In genomic region chr20:52110456-52110855, GRCh38 we compare ENCODE assay signal across 29 cellular contexts.
"Had no signal": no experiment of that assay in that cellular context is flagged by ENCODE, and none has a peak within 500 bp of the region (broad histone marks: within the 10 kb centered on the region; RNA-seq: fewer than 3 reads in every experiment).

No MANE protein-coding gene starts in this region.

- H3K4me1 Mint-ChIP-seq: activated T-helper 17 cell treated with anti-CD3 and anti-CD28 coated beads, Interleukin-2, amount 50 U/mL, for 72 hours; T-helper 17 cell had no signal

- H3K27ac Mint-ChIP-seq: activated B cell treated with CpG ODN at 0.5 μM for 24 hours; activated CD8-positive, alpha-beta T cell treated with anti-CD3 and anti-CD28 coated beads for 36 hours; activated naive CD8-positive, alpha-beta T cell; activated T-helper 17 cell treated with anti-CD3 and anti-CD28 coated beads, Interleukin-2, amount 50 U/mL, for 72 hours; T-helper 17 cell; T-helper 2 cell treated with Interferon-gamma antibody and Interleukin-4, amounts not matched to agents 5 μg/mL and 100 μg/mL, for 36 hours had no signal

- H3K27ac ChIP-seq: body of pancreas, epithelial cell of prostate, WERI-Rb-1 had no signal

- H3K36me3 ChIP-seq: WERI-Rb-1 had no signal

- H3K4me3 ChIP-seq: body of pancreas had no signal

- H3K9me3 ChIP-seq: body of pancreas had no signal

- H3K9me3 Mint-ChIP-seq: activated B cell treated with CpG ODN at 0.5 μM for 24 hours; activated CD8-positive, alpha-beta T cell treated with anti-CD3 and anti-CD28 coated beads for 36 hours; activated T-cell treated with anti-CD3 and anti-CD28 coated beads, Interleukin-2, amount 50 U/mL, for 4 hours; activated T-helper 17 cell treated with anti-CD3 and anti-CD28 coated beads, Interleukin-2, amount 50 U/mL, for 72 hours; effector memory CD8-positive, alpha-beta T cell; T-helper 2 cell treated with Interferon-gamma antibody and Interleukin-4, amounts not matched to agents 5 μg/mL and 100 μg/mL, for 36 hours had no signal

- ATAC-seq: activated CD4-positive, CD25-positive, alpha-beta regulatory T cell treated with anti-CD3 and anti-CD28 coated beads, Interleukin-2, amount 50 U/mL, for 24 hours; activated CD8-positive, alpha-beta T cell treated with anti-CD3 and anti-CD28 coated beads for 36 hours; activated T-cell treated with anti-CD3 and anti-CD28 coated beads, Interleukin-2, amount 50 U/mL, for 4 hours; activated T-helper 17 cell treated with anti-CD3 and anti-CD28 coated beads, Interleukin-2, amount 50 U/mL, for 72 hours; body of pancreas; effector memory CD8-positive, alpha-beta T cell; T-helper 17 cell had no signal

- H3K4me3 Mint-ChIP-seq: activated B cell treated with CpG ODN at 0.5 μM for 24 hours; activated CD8-positive, alpha-beta T cell treated with anti-CD3 and anti-CD28 coated beads for 36 hours; activated naive CD8-positive, alpha-beta T cell; activated T-cell treated with anti-CD3 and anti-CD28 coated beads, Interleukin-2, amount 50 U/mL, for 4 hours; activated T-helper 17 cell treated with anti-CD3 and anti-CD28 coated beads, Interleukin-2, amount 50 U/mL, for 72 hours; effector memory CD8-positive, alpha-beta T cell; T-helper 17 cell; T-helper 2 cell treated with Interferon-gamma antibody and Interleukin-4, amounts not matched to agents 5 μg/mL and 100 μg/mL, for 36 hours had no signal

- DNase-seq: activated B cell treated with CpG ODN at 0.5 μM for 24 hours; activated CD4-positive, alpha-beta T cell treated with anti-CD3 and anti-CD28 coated beads for 48 hours; activated CD4-positive, alpha-beta T cell treated with anti-CD3 and anti-CD28 coated beads, Interleukin-2, amount 50 U/mL, for 1 hour; activated CD4-positive, alpha-beta T cell treated with anti-CD3 and anti-CD28 coated beads, Interleukin-2, amount 50 U/mL, for 48 hours; activated CD8-positive, alpha-beta memory T cell treated with anti-CD3 and anti-CD28 coated beads for 24 hours; activated CD8-positive, alpha-beta T cell treated with anti-CD3 and anti-CD28 coated beads for 36 hours; activated effector memory CD4-positive, alpha-beta T cell treated with Interleukin-2 at 50 U/mL for 16 hours; activated gamma-delta T cell treated with Interleukin-2 at 50 U/mL for 16 hours; activated naive CD4-positive, alpha-beta T cell treated with anti-CD3 and anti-CD28 coated beads, Interleukin-2, amount 50 U/mL, for 16 hours; activated naive CD4-positive, alpha-beta T cell treated with Interleukin-2 at 50 U/mL for 16 hours; activated T-cell treated with anti-CD3 and anti-CD28 coated beads, Interleukin-2, amount 50 U/mL, for 4 hours; amygdala; aorta; body of pancreas; cortex of kidney; dermis blood vessel endothelial cell; effector CD4-positive, alpha-beta T cell; effector memory CD8-positive, alpha-beta T cell; foreskin fibroblast; head of caudate nucleus; T-helper 1 cell; T-helper 17 cell; T1000; WERI-Rb-1 had no signal
